Comparison of ENCODE assay signal across 1 cellular context in the genomic region with DNA sequence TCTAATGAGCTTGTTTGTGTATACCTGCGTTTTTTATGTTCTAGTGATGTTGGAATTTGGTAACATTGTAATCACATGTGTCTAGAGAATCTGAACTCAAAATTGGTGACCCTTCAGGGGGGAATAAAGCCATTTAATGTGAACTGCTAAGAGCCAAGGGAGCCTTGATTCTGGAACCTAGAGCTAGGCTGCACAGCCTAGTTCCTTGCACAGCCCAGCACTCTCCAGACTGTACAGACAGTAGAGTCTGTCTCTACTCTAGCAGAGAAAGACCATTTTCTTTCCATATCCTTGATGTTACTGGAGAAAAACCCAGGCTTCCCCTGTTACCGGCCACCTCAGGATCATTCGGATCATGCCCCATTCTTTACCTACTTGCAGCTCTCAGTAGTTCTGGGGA.
TF ChIP-seq lines count a peak whose summit lies in the region.

No MANE protein-coding gene starts in this region.

TF ChIP-seq in SK-N-SH, 30 proteins besides CTCF, POLR2A, EP300 and RAD21 (continued from another document):
- TF ChIP-seq, protein P1, sequence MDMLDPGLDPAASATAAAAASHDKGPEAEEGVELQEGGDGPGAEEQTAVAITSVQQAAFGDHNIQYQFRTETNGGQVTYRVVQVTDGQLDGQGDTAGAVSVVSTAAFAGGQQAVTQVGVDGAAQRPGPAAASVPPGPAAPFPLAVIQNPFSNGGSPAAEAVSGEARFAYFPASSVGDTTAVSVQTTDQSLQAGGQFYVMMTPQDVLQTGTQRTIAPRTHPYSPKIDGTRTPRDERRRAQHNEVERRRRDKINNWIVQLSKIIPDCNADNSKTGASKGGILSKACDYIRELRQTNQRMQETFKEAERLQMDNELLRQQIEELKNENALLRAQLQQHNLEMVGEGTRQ (IDR thresholded peaks at IDR 0.05; ENCODE audit: borderline replicate concordance, low read depth, low read length): no peak
- TF ChIP-seq FOSL2 (IDR thresholded peaks at IDR 0.05; ENCODE audit: borderline replicate concordance, low read depth) (no peak), POLR2AphosphoS5 (IDR thresholded peaks at IDR 0.05; ENCODE audit: low read depth, low read length) (no peak), SIN3A (IDR thresholded peaks at IDR 0.05; ENCODE audit: borderline replicate concordance, low read depth, low read length) (no peak), MXI1 (IDR thresholded peaks at IDR 0.05; ENCODE audit: low read depth, low read length) (no peak), CHD2 (IDR thresholded peaks at IDR 0.05; ENCODE audit: low read length, partially characterized antibody) (no peak), SMC3 (IDR thresholded peaks at IDR 0.05; ENCODE audit: low read depth, low read length) (no peak), RCOR1 (IDR thresholded peaks at IDR 0.05; ENCODE audit: low read length) (no peak), TCF12 (IDR thresholded peaks at IDR 0.05) (no peak), TEAD4 (IDR thresholded peaks at IDR 0.05; ENCODE audit: borderline replicate concordance, insufficient read depth) (no peak), TAF1 (IDR thresholded peaks at IDR 0.05; ENCODE audit: borderline replicate concordance, low read depth, low read length) (no peak)
- TF ChIP-seq, protein P2, sequence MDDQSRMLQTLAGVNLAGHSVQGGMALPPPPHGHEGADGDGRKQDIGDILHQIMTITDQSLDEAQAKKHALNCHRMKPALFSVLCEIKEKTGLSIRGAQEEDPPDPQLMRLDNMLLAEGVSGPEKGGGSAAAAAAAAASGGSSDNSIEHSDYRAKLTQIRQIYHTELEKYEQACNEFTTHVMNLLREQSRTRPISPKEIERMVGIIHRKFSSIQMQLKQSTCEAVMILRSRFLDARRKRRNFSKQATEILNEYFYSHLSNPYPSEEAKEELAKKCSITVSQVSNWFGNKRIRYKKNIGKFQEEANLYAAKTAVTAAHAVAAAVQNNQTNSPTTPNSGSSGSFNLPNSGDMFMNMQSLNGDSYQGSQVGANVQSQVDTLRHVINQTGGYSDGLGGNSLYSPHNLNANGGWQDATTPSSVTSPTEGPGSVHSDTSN (IDR thresholded peaks at IDR 0.05): no peak
- TF ChIP-seq, protein P3, sequence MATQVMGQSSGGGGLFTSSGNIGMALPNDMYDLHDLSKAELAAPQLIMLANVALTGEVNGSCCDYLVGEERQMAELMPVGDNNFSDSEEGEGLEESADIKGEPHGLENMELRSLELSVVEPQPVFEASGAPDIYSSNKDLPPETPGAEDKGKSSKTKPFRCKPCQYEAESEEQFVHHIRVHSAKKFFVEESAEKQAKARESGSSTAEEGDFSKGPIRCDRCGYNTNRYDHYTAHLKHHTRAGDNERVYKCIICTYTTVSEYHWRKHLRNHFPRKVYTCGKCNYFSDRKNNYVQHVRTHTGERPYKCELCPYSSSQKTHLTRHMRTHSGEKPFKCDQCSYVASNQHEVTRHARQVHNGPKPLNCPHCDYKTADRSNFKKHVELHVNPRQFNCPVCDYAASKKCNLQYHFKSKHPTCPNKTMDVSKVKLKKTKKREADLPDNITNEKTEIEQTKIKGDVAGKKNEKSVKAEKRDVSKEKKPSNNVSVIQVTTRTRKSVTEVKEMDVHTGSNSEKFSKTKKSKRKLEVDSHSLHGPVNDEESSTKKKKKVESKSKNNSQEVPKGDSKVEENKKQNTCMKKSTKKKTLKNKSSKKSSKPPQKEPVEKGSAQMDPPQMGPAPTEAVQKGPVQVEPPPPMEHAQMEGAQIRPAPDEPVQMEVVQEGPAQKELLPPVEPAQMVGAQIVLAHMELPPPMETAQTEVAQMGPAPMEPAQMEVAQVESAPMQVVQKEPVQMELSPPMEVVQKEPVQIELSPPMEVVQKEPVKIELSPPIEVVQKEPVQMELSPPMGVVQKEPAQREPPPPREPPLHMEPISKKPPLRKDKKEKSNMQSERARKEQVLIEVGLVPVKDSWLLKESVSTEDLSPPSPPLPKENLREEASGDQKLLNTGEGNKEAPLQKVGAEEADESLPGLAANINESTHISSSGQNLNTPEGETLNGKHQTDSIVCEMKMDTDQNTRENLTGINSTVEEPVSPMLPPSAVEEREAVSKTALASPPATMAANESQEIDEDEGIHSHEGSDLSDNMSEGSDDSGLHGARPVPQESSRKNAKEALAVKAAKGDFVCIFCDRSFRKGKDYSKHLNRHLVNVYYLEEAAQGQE (IDR thresholded peaks at IDR 0.05; ENCODE audit: low read depth, low read length): no peak
- TF ChIP-seq, protein P4, sequence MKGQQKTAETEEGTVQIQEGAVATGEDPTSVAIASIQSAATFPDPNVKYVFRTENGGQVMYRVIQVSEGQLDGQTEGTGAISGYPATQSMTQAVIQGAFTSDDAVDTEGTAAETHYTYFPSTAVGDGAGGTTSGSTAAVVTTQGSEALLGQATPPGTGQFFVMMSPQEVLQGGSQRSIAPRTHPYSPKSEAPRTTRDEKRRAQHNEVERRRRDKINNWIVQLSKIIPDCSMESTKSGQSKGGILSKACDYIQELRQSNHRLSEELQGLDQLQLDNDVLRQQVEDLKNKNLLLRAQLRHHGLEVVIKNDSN (IDR thresholded peaks at IDR 0.05; ENCODE audit: borderline replicate concordance, low read depth): no peak
- TF ChIP-seq, protein P5, sequence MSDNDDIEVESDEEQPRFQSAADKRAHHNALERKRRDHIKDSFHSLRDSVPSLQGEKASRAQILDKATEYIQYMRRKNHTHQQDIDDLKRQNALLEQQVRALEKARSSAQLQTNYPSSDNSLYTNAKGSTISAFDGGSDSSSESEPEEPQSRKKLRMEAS (IDR thresholded peaks at IDR 0.05; ENCODE audit: low read depth): no peak
